ENCODE assay signal across 9 cellular contexts in genomic region chr10:102418612-102419560, GRCh38. TPM values are rescaled to one million over a fixed set of nuclear protein-coding genes. Genes with fewer than 3 reads are reported as not detected.
DNase-seq lines count a peak whose midpoint lies in the region; ATAC-seq lines count a peak whose summit lies in the region.
"Had no signal": no experiment of that assay in that cellular context is flagged by ENCODE, and none has a peak within 500 bp of the region (broad histone marks: within the 10 kb centered on the region; RNA-seq: fewer than 3 reads in every experiment).

Gene PSD, minus strand, starts transcription at chr10:102418785. Its CDS starts 1,747 bp downstream, at chr10:102417038.

- peak; percentile 78 for DNase-seq in DMS153 treated with DMSO at 0.1 percent for 48 hours (lab: John Stamatoyannopoulos, UW; ENCODE audit: unreplicated experiment)
- DNase-seq in NCI-H1436 treated with DMSO at 0.1 percent for 48 hours (lab: John Stamatoyannopoulos, UW), result peak; percentile 44
- DNase-seq in iPS-NIHi7 (ENCODE audit: extremely low spot score), result peak; percentile 69
- DNase-seq in GM19238 (ENCODE audit: insufficient read length, low spot score), result no peak

- no peak for ATAC-seq in activated T-helper 17 cell treated with anti-CD3 and anti-CD28 coated beads, Interleukin-2, amount 50 U/mL, for 72 hours (replicated peaks)
- ATAC-seq in GM21447 (IDR thresholded peaks at IDR 0.05; ENCODE audit: unreplicated experiment) (no peak), HG03097 (IDR thresholded peaks at IDR 0.05; ENCODE audit: low FRiP score, unreplicated experiment) (no peak)

- H3K27ac ChIP-seq in temporal lobe (ENCODE audit: low read depth, low read length), result no peak within 1 kb of the TSS

- H3K4me1 Mint-ChIP-seq in activated T-helper 17 cell treated with anti-CD3 and anti-CD28 coated beads, Interleukin-2, amount 50 U/mL, for 72 hours, result peaks cover 5% of the 10 kb centered on the region

- H3K4me3 Mint-ChIP-seq in activated T-helper 17 cell treated with anti-CD3 and anti-CD28 coated beads, Interleukin-2, amount 50 U/mL, for 72 hours, result peak within 1 kb of the TSS; percentile 99

- H3K27me3 Mint-ChIP-seq in activated T-helper 17 cell treated with anti-CD3 and anti-CD28 coated beads, Interleukin-2, amount 50 U/mL, for 72 hours, result peaks cover 22% of the 10 kb centered on the region

- H3K9me3 Mint-ChIP-seq in activated T-helper 17 cell treated with anti-CD3 and anti-CD28 coated beads, Interleukin-2, amount 50 U/mL, for 72 hours, result no peaks in the 10 kb centered on the region

- peaks cover 16% of the 10 kb centered on the region for H3K36me3 Mint-ChIP-seq in activated T-helper 17 cell treated with anti-CD3 and anti-CD28 coated beads, Interleukin-2, amount 50 U/mL, for 72 hours (ENCODE audit: low read depth)

- H3K27ac Mint-ChIP-seq in activated T-helper 17 cell treated with anti-CD3 and anti-CD28 coated beads, Interleukin-2, amount 50 U/mL, for 72 hours, result peak within 1 kb of the TSS; percentile 58

RNA-seq across cellular contexts. Expression of gene PSD, which starts in this region (rescaled TPM):
- total RNA-seq in activated T-helper 17 cell treated with anti-CD3 and anti-CD28 coated beads, Interleukin-2, amount 50 U/mL, for 72 hours, result 1 to 10 TPM; 3.0 to 8.0 TPM
- total RNA-seq in temporal lobe, result 99.6 TPM
- total RNA-seq: M059J had no signal

Comparison
In these comparisons a context has a peak if more than half of its experiments do, and no peak if none do; other contexts are left out.
1. RNA of gene PSD (total RNA-seq): 99.6 TPM in temporal lobe (single experiment); 3.0 to 8.0 TPM in activated T-helper 17 cell treated with anti-CD3 and anti-CD28 coated beads, Interleukin-2, amount 50 U/mL, for 72 hours; every median in the first group is over 10 times any median in the second.